ENCODE assay signal across 10 cellular contexts in the genomic region with DNA sequence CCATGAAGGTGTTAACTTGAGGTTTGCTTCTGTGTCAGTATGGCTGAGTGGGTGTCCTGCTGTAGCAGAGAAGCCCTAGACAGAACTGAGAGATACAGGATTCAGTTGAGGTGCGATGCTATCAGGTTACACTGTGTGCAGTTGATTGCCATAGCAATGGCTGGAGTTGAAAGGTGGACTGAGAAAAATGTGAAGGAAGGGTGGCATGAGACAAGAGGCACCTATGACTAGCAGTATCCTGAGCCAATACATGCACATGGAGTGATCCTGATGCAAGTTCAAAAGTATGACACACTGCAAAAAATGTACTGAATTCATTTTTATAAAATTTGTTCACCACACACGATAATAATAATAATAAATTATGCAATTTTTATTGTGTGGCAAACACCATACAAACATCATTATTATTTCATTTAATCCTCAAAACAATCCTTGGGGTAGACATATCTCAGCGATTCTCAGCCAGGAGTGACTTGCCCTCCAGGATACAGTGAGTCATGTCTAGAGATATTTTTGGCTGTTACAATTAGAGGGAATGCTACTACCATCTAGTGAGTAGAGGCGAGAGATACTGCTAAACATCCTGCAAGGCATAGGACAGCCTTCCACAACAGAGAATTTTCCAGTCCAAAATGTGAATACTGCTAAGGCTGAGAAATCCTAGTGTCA. TPM values are rescaled to one million over a fixed set of nuclear protein-coding genes. Genes with fewer than 3 reads are reported as not detected.
DNase-seq lines count a peak whose midpoint lies in the region; ATAC-seq and TF ChIP-seq lines count a peak whose summit lies in the region.
"Had no signal": no experiment of that assay in that cellular context is flagged by ENCODE, and none has a peak within 500 bp of the region (broad histone marks: within the 10 kb centered on the region; RNA-seq: fewer than 3 reads in every experiment).

No MANE protein-coding gene starts in this region.

- no peak overlapping the region for H3K4me3 ChIP-seq in left lung

- H3K4me1 ChIP-seq in left lung = peaks cover 0 to 22% of the 10 kb centered on the region in 2 donors

- intact Hi-C loops in left lung (cut with DNase I) = no loop called here

- H3K27me3 ChIP-seq in left lung = no peaks in the 10 kb centered on the region

- DNase-seq in AG08396 (ENCODE audit: low spot score) (peak; percentile 87), Kasumi-1 (lab: John Stamatoyannopoulos, UW) (peak; percentile 25 to 42), cerebellum (ENCODE audit: low spot score) (peak; percentile 48), left lung (no peak), NCI-H82 treated with DMSO at 0.1 percent for 48 hours (lab: John Stamatoyannopoulos, UW; ENCODE audit: unreplicated experiment) (no peak)
- DNase-seq: activated CD4-positive, CD25-positive, alpha-beta regulatory T cell treated with anti-CD3 and anti-CD28 coated beads, Interleukin-2, amount 50 U/mL, for 72 hours had no signal

- H3K36me3 ChIP-seq in left lung = no peaks in the 10 kb centered on the region

- no peak overlapping the region for H3K27ac ChIP-seq in left lung

- peak; percentile 82 for ATAC-seq in left lung
- ATAC-seq in GM18858 (IDR thresholded peaks at IDR 0.05; ENCODE audit: unreplicated experiment) = no peak
- ATAC-seq in HG03457 (IDR thresholded peaks at IDR 0.05; ENCODE audit: unreplicated experiment) = no peak
- ATAC-seq in GM19452 (IDR thresholded peaks at IDR 0.05; ENCODE audit: unreplicated experiment) = no peak

- no peak for TF ChIP-seq CTCF in left lung (IDR thresholded peaks at IDR 0.05)

- no peaks in the 10 kb centered on the region for H3K9me3 ChIP-seq in left lung

RNA-seq across cellular contexts. Expression of gene PIWIL4, which starts 3.9 kb away (rescaled TPM):
- total RNA-seq in cerebellum (3.6 TPM), left lung (1 to 10 TPM; 1.3 to 2.7 TPM)

RNA-seq across cellular contexts. Expression of gene FUT4, which starts 19.6 kb away (rescaled TPM):
- total RNA-seq in cerebellum = 5.9 TPM
- 1 to 10 TPM; 6.2 to 7.3 TPM for total RNA-seq in left lung

RNA-seq across cellular contexts. Expression of gene C11orf97, which starts 51.1 kb away (rescaled TPM):
- total RNA-seq in cerebellum (not detected), left lung (1 to 10 TPM in 1 of 2 donors, not detected in 1; 1.8 TPM)
- total RNA-seq: NCI-H460 had no signal

Comparison
In these comparisons a context has a peak if more than half of its experiments do, and no peak if none do; other contexts are left out.
1. DNase-seq: peak in AG08396 (single experiment), Kasumi-1 (2 of 2) and cerebellum (single experiment); none in left lung (0 of 2) and NCI-H82 treated with DMSO at 0.1 percent for 48 hours (single experiment).